Comparison of ENCODE assay signal across 19 cellular contexts in genomic region chr7:125363873-125364272, GRCh38.
DNase-seq lines count a peak whose midpoint lies in the region; ATAC-seq, FAIRE-seq and TF ChIP-seq lines count a peak whose summit lies in the region.
"Had no signal": no experiment of that assay in that cellular context is flagged by ENCODE, and none has a peak within 500 bp of the region (broad histone marks: within the 10 kb centered on the region; RNA-seq: fewer than 3 reads in every experiment).

No MANE protein-coding gene starts in this region.

- intact Hi-C loops in endothelial cell of umbilical vein (cut with micrococcal nuclease): no loop called here
- intact Hi-C loops in psoas muscle (cut with DNase I): no loop called here

- peak; percentile 36 for DNase-seq in astrocyte (ENCODE audit: low read depth)
- peak; percentile 50 for DNase-seq in endothelial cell of umbilical vein (ENCODE audit: low read depth, low spot score)
- DNase-seq in mesenchymal stem cell: peak; percentile 34
- DNase-seq in stimulated activated CD4-positive, alpha-beta T cell treated with anti-CD3 and anti-CD28 coated beads, Interleukin-4, amount 100 ng/mL, for 24 hours: no peak
- no peak for DNase-seq in psoas muscle
- DNase-seq: AML-193, H7, NCI-H1105, NCI-H1694 treated with DMSO at 0.1 percent for 48 hours, NCI-H2227 treated with DMSO at 0.1 percent for 48 hours, NCI-H510A treated with DMSO at 0.1 percent for 48 hours, NCI-H774 had no signal

- H2AFZ ChIP-seq in astrocyte (ENCODE audit: low read depth, low read length) (no peak overlapping the region), endothelial cell of umbilical vein (ENCODE audit: low read depth, low read length) (peak overlapping the region; percentile 29), mesenchymal stem cell (ENCODE audit: low read depth, low read length) (no peak overlapping the region)

- no peaks in the 10 kb centered on the region for H4K20me1 ChIP-seq in astrocyte (ENCODE audit: insufficient read depth, low read length)
- H4K20me1 ChIP-seq in endothelial cell of umbilical vein (replicated peaks; ENCODE audit: control insufficient read depth, extremely low read depth, insufficient read depth, low read length): no peaks in the 10 kb centered on the region

- no peak overlapping the region for H2BK12ac ChIP-seq in mesenchymal stem cell (ENCODE audit: low read length in 2 of 2)

- no peak overlapping the region for H4K8ac ChIP-seq in mesenchymal stem cell (ENCODE audit: low read length)

- H3K4me1 ChIP-seq in astrocyte (ENCODE audit: insufficient read depth, low read length) (no peaks in the 10 kb centered on the region), endothelial cell of umbilical vein (ENCODE audit: control insufficient read depth, extremely low read depth, insufficient read depth, low read length) (peaks cover 2% of the 10 kb centered on the region), mesenchymal stem cell (ENCODE audit: control insufficient read depth, insufficient read depth, low read depth, low read length) (no peaks in the 10 kb centered on the region), psoas muscle (no peaks in the 10 kb centered on the region)

- TF ChIP-seq POLR2A in endothelial cell of umbilical vein (IDR thresholded peaks at IDR 0.05; ENCODE audit: low read depth, low read length): no peak

- H2BK5ac ChIP-seq in mesenchymal stem cell (ENCODE audit: low read depth, low read length, poor library complexity, severe bottlenecking): no peak overlapping the region

- 50% methylated on average over 2 of the region's 4 CpGs for WGBS in mesenchymal stem cell
- WGBS in psoas muscle, 3 donors: 43 to 48% (median 46%) methylated on average over 4 of the region's 4 CpGs

- H3K36me3 ChIP-seq in astrocyte (ENCODE audit: insufficient read depth, low read length) (no peaks in the 10 kb centered on the region), endothelial cell of umbilical vein (ENCODE audit: control insufficient read depth in 2 of 2, extremely low read depth in 1 of 2, insufficient read depth in 2 of 2, low read length in 2 of 2) (no peaks in the 10 kb centered on the region), mesenchymal stem cell (ENCODE audit: control insufficient read depth in 1 of 2, insufficient read depth in 2 of 2, low read depth in 1 of 2, low read length in 2 of 2) (no peaks in the 10 kb centered on the region), psoas muscle (ENCODE audit: insufficient read depth in 1 of 2, low read depth in 1 of 2) (no peaks in the 10 kb centered on the region)

- no peaks in the 10 kb centered on the region for H3K9me1 ChIP-seq in endothelial cell of umbilical vein (replicated peaks; ENCODE audit: control insufficient read depth, extremely low read depth, insufficient read depth, low read length)

- no peak overlapping the region for H4K91ac ChIP-seq in mesenchymal stem cell (ENCODE audit: low read length)

- no peak overlapping the region for H3K9ac ChIP-seq in astrocyte (ENCODE audit: low read length)
- no peak overlapping the region for H3K9ac ChIP-seq in endothelial cell of umbilical vein (replicated peaks; ENCODE audit: extremely low read depth, insufficient read depth, low read length)
- no peak overlapping the region for H3K9ac ChIP-seq in mesenchymal stem cell (ENCODE audit: low read length)

- H3K4me3 ChIP-seq in astrocyte (ENCODE audit: insufficient read depth, low read depth, low read length) (no peak overlapping the region), endothelial cell of umbilical vein (replicated peaks in 1 of 3; ENCODE audit: insufficient read depth in 1 of 3, low read depth in 1 of 3, low read length in 3 of 3) (no peak overlapping the region), mesenchymal stem cell (ENCODE audit: insufficient read depth in 1 of 2, low read depth in 1 of 2, low read length in 2 of 2) (no peak overlapping the region), psoas muscle (no peak overlapping the region)
- H3K4me3 ChIP-seq: K562 had no signal

- no peaks in the 10 kb centered on the region for H3K36me3 Mint-ChIP-seq in astrocyte (ENCODE audit: low read depth, unreplicated experiment)

- ATAC-seq in GM21723 (IDR thresholded peaks at IDR 0.05; ENCODE audit: unreplicated experiment): no peak
- ATAC-seq in psoas muscle: no peak
- ATAC-seq in GM18873 (IDR thresholded peaks at IDR 0.05; ENCODE audit: low FRiP score, unreplicated experiment): no peak
- ATAC-seq: K562, Right ventricle myocardium inferior had no signal

- no TSS peak for BruUV-seq in endothelial cell of umbilical vein (replicated peaks; lab: Mats Ljungman, UMichigan)

- H3K27me3 Mint-ChIP-seq in astrocyte (ENCODE audit: low read depth, unreplicated experiment): no peaks in the 10 kb centered on the region

- dilution Hi-C loops in endothelial cell of umbilical vein (cut with MboI; ENCODE audit: extremely low pct_ligation_motif_present, low sequenced_read_pairs): no loop called here

- H3K23ac ChIP-seq in mesenchymal stem cell (ENCODE audit: low read length in 2 of 2): no peak overlapping the region

- no peak overlapping the region for H2BK120ac ChIP-seq in mesenchymal stem cell (ENCODE audit: low read depth, low read length)

- POLR2A ChIA-PET in endothelial cell of umbilical vein (lab: Charles Lee): no interaction called here

- H3K9me3 ChIP-seq in astrocyte (ENCODE audit: insufficient read depth, low read depth, low read length) (no peaks in the 10 kb centered on the region), endothelial cell of umbilical vein (replicated peaks; ENCODE audit: control insufficient read depth, insufficient read depth, low read length) (no peaks in the 10 kb centered on the region), mesenchymal stem cell (ENCODE audit: control insufficient read depth, low read length) (peaks cover 5% of the 10 kb centered on the region), psoas muscle (peaks cover 3% of the 10 kb centered on the region)

- H3K18ac ChIP-seq in mesenchymal stem cell (ENCODE audit: low read depth in 1 of 2, low read length in 2 of 2): no peak overlapping the region

- FAIRE-seq in astrocyte (lab: Jason Lieb, UNC) (no peak), endothelial cell of umbilical vein (lab: Jason Lieb, UNC) (no peak)
- FAIRE-seq: D721Med, K562, RCC 7860 had no signal

- no peak overlapping the region for H3K4me3 Mint-ChIP-seq in astrocyte (ENCODE audit: unreplicated experiment)

- no peaks in the 10 kb centered on the region for H3K79me1 ChIP-seq in mesenchymal stem cell (replicated peaks; ENCODE audit: low read length, poor library complexity, severe bottlenecking)

- no peak overlapping the region for H3K14ac ChIP-seq in mesenchymal stem cell (ENCODE audit: low read length in 2 of 2)

- H3K79me2 ChIP-seq in astrocyte (ENCODE audit: insufficient read depth, low read length) (no peaks in the 10 kb centered on the region), endothelial cell of umbilical vein (ENCODE audit: control insufficient read depth, insufficient read depth, low read length) (no peaks in the 10 kb centered on the region)

- no peaks in the 10 kb centered on the region for H3K9me3 Mint-ChIP-seq in astrocyte (ENCODE audit: unreplicated experiment)

- H3K27ac ChIP-seq in astrocyte (ENCODE audit: low read depth, low read length): no peak overlapping the region
- no peak overlapping the region for H3K27ac ChIP-seq in endothelial cell of umbilical vein (ENCODE audit: insufficient read depth, low read depth, low read length)
- no peak overlapping the region for H3K27ac ChIP-seq in mesenchymal stem cell (ENCODE audit: low read length, poor library complexity, severe bottlenecking)
- no peak overlapping the region for H3K27ac ChIP-seq in psoas muscle
- H3K27ac ChIP-seq: C4-2B had no signal

- H3K27ac Mint-ChIP-seq in astrocyte (ENCODE audit: unreplicated experiment): no peak overlapping the region

- H3K27me3 ChIP-seq in astrocyte (ENCODE audit: insufficient read depth, low read length) (no peaks in the 10 kb centered on the region), endothelial cell of umbilical vein (ENCODE audit: control insufficient read depth in 2 of 2, insufficient read depth in 2 of 2, low read length in 2 of 2) (no peaks in the 10 kb centered on the region), mesenchymal stem cell (ENCODE audit: control insufficient read depth in 1 of 2, insufficient read depth in 1 of 2, low read length in 2 of 2) (no peaks in the 10 kb centered on the region), psoas muscle (ENCODE audit: insufficient read depth in 3 of 3, low read length in 2 of 3) (no peaks in the 10 kb centered on the region)

- no peak overlapping the region for H3K4ac ChIP-seq in mesenchymal stem cell (ENCODE audit: low read depth in 1 of 2, low read length in 2 of 2)

- H3K4me2 ChIP-seq in astrocyte (ENCODE audit: low read length) (peak overlapping the region; percentile 19), endothelial cell of umbilical vein (ENCODE audit: insufficient read depth, low read length) (no peak overlapping the region), mesenchymal stem cell (ENCODE audit: low read length, poor library complexity, severe bottlenecking) (no peak overlapping the region)

- H2AK5ac ChIP-seq in mesenchymal stem cell (ENCODE audit: low read length, severe bottlenecking): no peak overlapping the region

- TF ChIP-seq CTCF in astrocyte (IDR thresholded peaks at IDR 0.05; ENCODE audit: insufficient read depth, low read depth, low read length): no peak
- no peak for TF ChIP-seq CTCF in endothelial cell of umbilical vein (IDR thresholded peaks at IDR 0.05; ENCODE audit: extremely low read depth in 1 of 2, insufficient read depth in 1 of 2, low read depth in 1 of 2, low read length in 2 of 2)
- no peak for TF ChIP-seq CTCF in psoas muscle (IDR thresholded peaks at IDR 0.05)

- H3K4me1 Mint-ChIP-seq in astrocyte (ENCODE audit: low read depth, unreplicated experiment): no peaks in the 10 kb centered on the region

- CTCF ChIA-PET in endothelial cell of umbilical vein (lab: Charles Lee): no interaction called here

- H2BK15ac ChIP-seq in mesenchymal stem cell (ENCODE audit: low read depth, poor library complexity, severe bottlenecking): no peak overlapping the region

TF ChIP-seq in endothelial cell of umbilical vein, 7 proteins besides CTCF, POLR2A, EP300 and RAD21:
- TF ChIP-seq POLR2AphosphoS5 (IDR thresholded peaks at IDR 0.05; ENCODE audit: insufficient read depth, low read depth, low read length) (no peak), GATA2 (IDR thresholded peaks at IDR 0.05; ENCODE audit: insufficient read depth, insufficient read length, low read depth, low read length) (peak; percentile 12), MAX (IDR thresholded peaks at IDR 0.05; ENCODE audit: insufficient read depth, insufficient read length) (no peak), JUN (IDR thresholded peaks at IDR 0.05; ENCODE audit: borderline replicate concordance, insufficient read depth, insufficient read length, low read depth) (no peak)

Comparison
In these comparisons a context has a peak if more than half of its experiments do, and no peak if none do; other contexts are left out.
1. DNase-seq: peak in astrocyte (single experiment), endothelial cell of umbilical vein (single experiment) and mesenchymal stem cell (single experiment); none in stimulated activated CD4-positive, alpha-beta T cell treated with anti-CD3 and anti-CD28 coated beads, Interleukin-4, amount 100 ng/mL, for 24 hours (single experiment) and psoas muscle (0 of 2).